In genomic region chr11:18770479-18771125, GRCh38 we compare ENCODE assay signal across 19 cellular contexts. TPM values are rescaled to one million over a fixed set of nuclear protein-coding genes. Genes with fewer than 3 reads are reported as not detected.
A peak's percentile ranks its signal among the peaks of the same experiment; 100 is the strongest.
DNase-seq lines count a peak whose midpoint lies in the region; ATAC-seq and TF ChIP-seq lines count a peak whose summit lies in the region.
"Had no signal": no experiment of that assay in that cellular context is flagged by ENCODE, and none has a peak within 500 bp of the region (broad histone marks: within the 10 kb centered on the region; RNA-seq: fewer than 3 reads in every experiment).

No MANE protein-coding gene starts in this region.

- CTCF ChIA-PET in activated naive CD4-positive, alpha-beta T cell treated with anti-CD3 and anti-CD28 coated beads for 36 hours (lab: Charles Lee) = no interaction called here

- no peaks in the 10 kb centered on the region for H3K36me3 Mint-ChIP-seq in activated naive CD4-positive, alpha-beta T cell treated with anti-CD3 and anti-CD28 coated beads for 36 hours (ENCODE audit: low read depth)
- H3K36me3 Mint-ChIP-seq: CD4-positive, alpha-beta memory T cell had no signal

- H3K4me3 ChIP-seq in left ventricle myocardium inferior = no peak overlapping the region
- H3K4me3 ChIP-seq: MG63 had no signal

- no peaks in the 10 kb centered on the region for H3K9me3 ChIP-seq in left ventricle myocardium inferior (replicated peaks)
- H3K9me3 ChIP-seq: MG63, SK-N-SH had no signal

- intact Hi-C loops in left ventricle myocardium inferior (cut with micrococcal nuclease) (no loop called here), left ventricle myocardium superior (cut with micrococcal nuclease) (no loop called here)
- intact Hi-C loops in activated naive CD4-positive, alpha-beta T cell treated with anti-CD3 and anti-CD28 coated beads for 36 hours (cut with micrococcal nuclease) = no loop called here

- no peak overlapping the region for H3K27ac Mint-ChIP-seq in activated naive CD4-positive, alpha-beta T cell treated with anti-CD3 and anti-CD28 coated beads for 36 hours
- H3K27ac Mint-ChIP-seq: CD4-positive, alpha-beta memory T cell had no signal

- no peaks in the 10 kb centered on the region for H3K9me3 Mint-ChIP-seq in activated naive CD4-positive, alpha-beta T cell treated with anti-CD3 and anti-CD28 coated beads for 36 hours
- H3K9me3 Mint-ChIP-seq: CD4-positive, alpha-beta memory T cell had no signal

- H3K27me3 ChIP-seq in left ventricle myocardium inferior (ENCODE audit: low read depth) = peaks cover 31% of the 10 kb centered on the region
- H3K27me3 ChIP-seq: MG63 had no signal

- H3K27ac ChIP-seq in left ventricle myocardium inferior (replicated peaks) = peak overlapping the region; percentile 36
- peak overlapping the region; percentile 7 for H3K27ac ChIP-seq in caudate nucleus (ENCODE audit: low read depth, low read length)
- H3K27ac ChIP-seq in temporal lobe (ENCODE audit: low read depth, low read length) = peak overlapping the region; percentile 64

- no peak for TF ChIP-seq CTCF in left ventricle myocardium inferior (IDR thresholded peaks at IDR 0.05; ENCODE audit: borderline replicate concordance)

- DNase-seq in left ventricle myocardium inferior (no peak), left ventricle myocardium superior (no peak), caudate nucleus (lab: John Stamatoyannopoulos, UW) (no peak), T1000 (lab: John Stamatoyannopoulos, UW) (no peak)
- no peak for DNase-seq in activated naive CD4-positive, alpha-beta T cell treated with anti-CD3 and anti-CD28 coated beads for 36 hours
- DNase-seq: 8988T; CD4-positive, alpha-beta memory T cell; DND-41; GOT3; Karpas-422; MG63; NCI-H1105; NCI-H1694; NCI-H2227 treated with DMSO at 0.1 percent for 48 hours; Right ventricle myocardium superior; SK-N-SH had no signal

- no peaks in the 10 kb centered on the region for H3K36me3 ChIP-seq in left ventricle myocardium inferior
- H3K36me3 ChIP-seq: MG63 had no signal

- H3K27me3 Mint-ChIP-seq in activated naive CD4-positive, alpha-beta T cell treated with anti-CD3 and anti-CD28 coated beads for 36 hours (ENCODE audit: low read depth) = no peaks in the 10 kb centered on the region

- H3K4me3 Mint-ChIP-seq in activated naive CD4-positive, alpha-beta T cell treated with anti-CD3 and anti-CD28 coated beads for 36 hours = no peak overlapping the region
- H3K4me3 Mint-ChIP-seq: CD4-positive, alpha-beta memory T cell had no signal

- no peaks in the 10 kb centered on the region for H3K4me1 ChIP-seq in left ventricle myocardium inferior

- peaks cover 2% of the 10 kb centered on the region for H3K4me1 Mint-ChIP-seq in activated naive CD4-positive, alpha-beta T cell treated with anti-CD3 and anti-CD28 coated beads for 36 hours (ENCODE audit: low read depth)
- H3K4me1 Mint-ChIP-seq: CD4-positive, alpha-beta memory T cell had no signal

- ATAC-seq in left ventricle myocardium superior (no peak), HG02798 (IDR thresholded peaks at IDR 0.05; ENCODE audit: poor library complexity, unreplicated experiment) (peak; percentile 34), GM19455 (IDR thresholded peaks at IDR 0.05; ENCODE audit: unreplicated experiment) (no peak)

RNA-seq across cellular contexts. Expression of gene PTPN5, which starts 21.0 kb away (rescaled TPM):
- 0.47 TPM for total RNA-seq in left ventricle myocardium inferior
- 1.2 TPM for total RNA-seq in left ventricle myocardium superior
- 24.6 TPM for total RNA-seq in temporal lobe
- total RNA-seq in activated naive CD4-positive, alpha-beta T cell treated with anti-CD3 and anti-CD28 coated beads for 36 hours = not detected
- total RNA-seq: CD4-positive, alpha-beta memory T cell had no signal

RNA-seq across cellular contexts. Expression of gene IGSF22, which starts 44.6 kb away (rescaled TPM):
- total RNA-seq in left ventricle myocardium inferior (0.49 TPM), left ventricle myocardium superior (0.94 TPM), temporal lobe (under 0.01 TPM)
- total RNA-seq in activated naive CD4-positive, alpha-beta T cell treated with anti-CD3 and anti-CD28 coated beads for 36 hours = 1 to 10 TPM; 1.2 to 1.3 TPM

Comparison
In these comparisons a context has a peak if more than half of its experiments do, and no peak if none do; other contexts are left out.
1. H3K27ac ChIP-seq: peak in every context shown above with its lines; median percentile 64 in temporal lobe; 36 in left ventricle myocardium inferior; 7 in caudate nucleus.
2. RNA of gene PTPN5, which starts 21.0 kb away (total RNA-seq): 24.6 TPM in temporal lobe (single experiment); 1.2 TPM in left ventricle myocardium superior (single experiment), 0.47 TPM in left ventricle myocardium inferior (single experiment) and not detected in activated naive CD4-positive, alpha-beta T cell treated with anti-CD3 and anti-CD28 coated beads for 36 hours; every median in the first group is over 10 times any median in the second.